Comparison of ENCODE assay signal across 23 cellular contexts in genomic region chr5:177972613-177973012, GRCh38. TPM values are rescaled to one million over a fixed set of nuclear protein-coding genes. Genes with fewer than 3 reads are reported as not detected.
DNase-seq lines count a peak whose midpoint lies in the region; ATAC-seq and TF ChIP-seq lines count a peak whose summit lies in the region.
"Had no signal": no experiment of that assay in that cellular context is flagged by ENCODE, and none has a peak within 500 bp of the region (broad histone marks: within the 10 kb centered on the region; RNA-seq: fewer than 3 reads in every experiment).

No MANE protein-coding gene starts in this region.

- H4K91ac ChIP-seq in IMR-90 (ENCODE audit: insufficient read depth, low read depth, low read length) = no peak overlapping the region

- H3K36me3 ChIP-seq in IMR-90 (ENCODE audit: control insufficient read depth, insufficient read depth, low read length) = no peaks in the 10 kb centered on the region
- H3K36me3 ChIP-seq: BE2C, SJSA1 had no signal

- peak overlapping the region; percentile 6 for H3K27ac Mint-ChIP-seq in T-helper 2 cell treated with Interferon-gamma antibody and Interleukin-4, amounts not matched to agents 5 μg/mL and 100 μg/mL, for 36 hours
- H3K27ac Mint-ChIP-seq in activated naive CD4-positive, alpha-beta T cell treated with anti-CD3 and anti-CD28 coated beads, Interleukin-2, amount 10 ng/mL, durations not matched to agents 7 days and 5 days = no peak overlapping the region

- CTCF ChIA-PET in IMR-90 (lab: Yijun Ruan, JAX) = interaction anchor here (0.6 kb wide), 1 partner anchor 1101 kb away, joined by 3 read pairs; no protein-coding TSS in a partner anchor
- CTCF ChIA-PET in activated naive CD4-positive, alpha-beta T cell treated with anti-CD3 and anti-CD28 coated beads, Interleukin-2, amount 10 ng/mL, durations not matched to agents 7 days and 5 days (lab: Charles Lee) = no interaction called here

- BruUV-seq in IMR-90 (replicated peaks; lab: Mats Ljungman, UMichigan) = no TSS peak

- H4K5ac ChIP-seq in IMR-90 (ENCODE audit: low read depth, low read length) = no peak overlapping the region

- no peak overlapping the region for H3K14ac ChIP-seq in IMR-90 (replicated peaks; ENCODE audit: low read depth, low read length)

- no peak overlapping the region for H3K4ac ChIP-seq in IMR-90 (ENCODE audit: low read depth, low read length)

- no peaks in the 10 kb centered on the region for H4K20me1 ChIP-seq in IMR-90 (ENCODE audit: insufficient read depth, low read length)

- H3K27me3 Mint-ChIP-seq in T-helper 2 cell treated with Interferon-gamma antibody and Interleukin-4, amounts not matched to agents 5 μg/mL and 100 μg/mL, for 36 hours (ENCODE audit: low read depth) = peaks cover 20% of the 10 kb centered on the region
- peaks cover 11% of the 10 kb centered on the region for H3K27me3 Mint-ChIP-seq in activated naive CD4-positive, alpha-beta T cell treated with anti-CD3 and anti-CD28 coated beads, Interleukin-2, amount 10 ng/mL, durations not matched to agents 7 days and 5 days

- no peak overlapping the region; the same call in 1 of the 2 replicates for H3K4me2 ChIP-seq in IMR-90 (ENCODE audit: low read depth, low read length)

- no peak overlapping the region for H2BK120ac ChIP-seq in IMR-90 (ENCODE audit: low read depth, low read length)

- no peak for DNase-seq in T-helper 2 cell treated with Interferon-gamma antibody and Interleukin-4, amounts not matched to agents 5 μg/mL and 100 μg/mL, for 36 hours (ENCODE audit: low spot score)
- DNase-seq in T-helper 2 cell (no peak), IMR-90 (peak; percentile 7), fibroblast of peridontal ligament (ENCODE audit: extremely low read depth) (peak; percentile 22), NCI-H2029 treated with DMSO at 0.1 percent for 48 hours (lab: John Stamatoyannopoulos, UW) (no peak), NCI-H146 treated with DMSO at 0.1 percent for 48 hours (lab: John Stamatoyannopoulos, UW; ENCODE audit: unreplicated experiment) (no peak)
- no peak for DNase-seq in activated naive CD4-positive, alpha-beta T cell treated with anti-CD3 and anti-CD28 coated beads, Interleukin-2, amount 10 ng/mL, durations not matched to agents 7 days and 5 days
- DNase-seq: ACHN, BE2C, MV-4-11, NCI-H1105 treated with DMSO at 0.1 percent for 48 hours, NCI-H1694, NCI-H2081 treated with DMSO at 0.1 percent for 48 hours, NCI-H446, NCI-H526, OCI-M1, SW 1271 had no signal

- H3K18ac ChIP-seq in IMR-90 (ENCODE audit: low read depth, low read length) = no peak overlapping the region

- H2AK5ac ChIP-seq in IMR-90 (ENCODE audit: low read depth, low read length) = no peak overlapping the region

- H3K9ac ChIP-seq in IMR-90 (ENCODE audit: low read depth, low read length) = no peak overlapping the region

- H3K9me3 ChIP-seq in IMR-90 (ENCODE audit: control insufficient read depth, insufficient read depth, low read length) = no peaks in the 10 kb centered on the region
- H3K9me3 ChIP-seq: BE2C, SJSA1 had no signal

- H3K9me1 ChIP-seq in IMR-90 (ENCODE audit: insufficient read depth, low read length) = no peaks in the 10 kb centered on the region

- H3K27ac ChIP-seq in IMR-90 (ENCODE audit: insufficient read depth, low read length) = no peak overlapping the region
- H3K27ac ChIP-seq: 22Rv1, SJSA1 had no signal

- no peaks in the 10 kb centered on the region; the same call in 1 of the 2 replicates for H3K27me3 ChIP-seq in IMR-90 (ENCODE audit: control insufficient read depth, insufficient read depth, low read length)

- in situ Hi-C loops in IMR-90 (cut with MboI; ENCODE audit: low sequenced_read_pairs) = no loop called here

- TF ChIP-seq RAD21 in IMR-90 (IDR thresholded peaks at IDR 0.05; ENCODE audit: low read length) = no peak

- WGBS in IMR-90 (ENCODE audit: extremely low coverage in 2 of 2, insufficient read length in 1 of 2), 2 experiments = no CpG with 5 or more reads among the region's 4 CpGs

- ATAC-seq in IMR-90 (ENCODE audit: low read depth) (peak; percentile 57), HG02884 (IDR thresholded peaks at IDR 0.05; ENCODE audit: unreplicated experiment) (no peak)
- ATAC-seq: HCT116 had no signal

- intact Hi-C loops in IMR-90 (cut with micrococcal nuclease) = no loop called here

- H2AFZ ChIP-seq in IMR-90 (replicated peaks; ENCODE audit: low read length, poor library complexity) = no peak overlapping the region

- POLR2A ChIA-PET in IMR-90 (lab: Charles Lee; ENCODE audit: unreplicated experiment) = no interaction called here

- H2BK20ac ChIP-seq in IMR-90 (ENCODE audit: low read depth, low read length) = no peak overlapping the region

- H2BK5ac ChIP-seq in IMR-90 (ENCODE audit: low read depth, low read length, poor library complexity, severe bottlenecking) = no peak overlapping the region

- TF ChIP-seq CTCF in IMR-90 (conservative IDR thresholded peaks at IDR 0.05; ENCODE audit: low read depth, low read length) = no peak

- H4K8ac ChIP-seq in IMR-90 (ENCODE audit: low read depth in 2 of 2, low read length in 2 of 2) = no peak overlapping the region

- H2BK15ac ChIP-seq in IMR-90 (ENCODE audit: low read depth, low read length) = no peak overlapping the region

- no peaks in the 10 kb centered on the region for H3K79me1 ChIP-seq in IMR-90 (ENCODE audit: low read depth in 1 of 2, low read length in 2 of 2)

- dilution Hi-C loops in IMR-90 (cut with HindIII; ENCODE audit: low sequenced_read_pairs, unreplicated experiment) = no loop called here

- no peak overlapping the region for H2AK9ac ChIP-seq in IMR-90 (replicated peaks; ENCODE audit: low read depth, low read length, poor library complexity)

- H3K36me3 Mint-ChIP-seq in T-helper 2 cell treated with Interferon-gamma antibody and Interleukin-4, amounts not matched to agents 5 μg/mL and 100 μg/mL, for 36 hours (ENCODE audit: low read depth) = no peaks in the 10 kb centered on the region
- H3K36me3 Mint-ChIP-seq in activated naive CD4-positive, alpha-beta T cell treated with anti-CD3 and anti-CD28 coated beads, Interleukin-2, amount 10 ng/mL, durations not matched to agents 7 days and 5 days = no peaks in the 10 kb centered on the region
- H3K36me3 Mint-ChIP-seq: IgD-negative memory B cell had no signal

- no peak overlapping the region; the same call in 1 of the 2 replicates for H3K56ac ChIP-seq in IMR-90 (ENCODE audit: extremely low read depth, insufficient read depth, low read length)

- H3K4me1 Mint-ChIP-seq in T-helper 2 cell treated with Interferon-gamma antibody and Interleukin-4, amounts not matched to agents 5 μg/mL and 100 μg/mL, for 36 hours (ENCODE audit: low read depth) = no peaks in the 10 kb centered on the region
- no peaks in the 10 kb centered on the region for H3K4me1 Mint-ChIP-seq in activated naive CD4-positive, alpha-beta T cell treated with anti-CD3 and anti-CD28 coated beads, Interleukin-2, amount 10 ng/mL, durations not matched to agents 7 days and 5 days
- H3K4me1 Mint-ChIP-seq: IgD-negative memory B cell had no signal

- H3K4me3 Mint-ChIP-seq in T-helper 2 cell treated with Interferon-gamma antibody and Interleukin-4, amounts not matched to agents 5 μg/mL and 100 μg/mL, for 36 hours = no peak overlapping the region
- no peak overlapping the region for H3K4me3 Mint-ChIP-seq in activated naive CD4-positive, alpha-beta T cell treated with anti-CD3 and anti-CD28 coated beads, Interleukin-2, amount 10 ng/mL, durations not matched to agents 7 days and 5 days
- H3K4me3 Mint-ChIP-seq: IgD-negative memory B cell had no signal

- TF ChIP-seq POLR2A in IMR-90 (IDR thresholded peaks at IDR 0.05; ENCODE audit: low read depth, low read length) = no peak

- no peak overlapping the region for H3K23ac ChIP-seq in IMR-90 (ENCODE audit: low read depth, low read length)

- no peaks in the 10 kb centered on the region for H3K4me1 ChIP-seq in IMR-90 (ENCODE audit: control insufficient read depth, insufficient read depth, low read length)
- H3K4me1 ChIP-seq: BE2C, SJSA1 had no signal

- no peak overlapping the region for H3K4me3 ChIP-seq in IMR-90 (ENCODE audit: insufficient read depth, low read depth, low read length)
- H3K4me3 ChIP-seq: SJSA1 had no signal

- no peaks in the 10 kb centered on the region for H3K9me3 Mint-ChIP-seq in T-helper 2 cell treated with Interferon-gamma antibody and Interleukin-4, amounts not matched to agents 5 μg/mL and 100 μg/mL, for 36 hours
- peaks cover 2% of the 10 kb centered on the region for H3K9me3 Mint-ChIP-seq in activated naive CD4-positive, alpha-beta T cell treated with anti-CD3 and anti-CD28 coated beads, Interleukin-2, amount 10 ng/mL, durations not matched to agents 7 days and 5 days

TF ChIP-seq in IMR-90, 13 proteins besides CTCF, POLR2A, EP300 and RAD21:
- TF ChIP-seq MAFK (IDR thresholded peaks at IDR 0.05; ENCODE audit: low read depth, low read length) (no peak), FOS (IDR thresholded peaks at IDR 0.05; ENCODE audit: low read depth, low read length) (no peak), NFE2L2 (IDR thresholded peaks at IDR 0.05; ENCODE audit: low read depth, low read length) (no peak), ELK1 (IDR thresholded peaks at IDR 0.05; ENCODE audit: borderline replicate concordance, low read depth, low read length) (no peak), RFX5 (IDR thresholded peaks at IDR 0.05; ENCODE audit: low read depth, low read length) (no peak)
TF ChIP-seq in IMR-90: peak in this region for 0.

RNA-seq across cellular contexts. Expression of gene PROP1, which starts 23.4 kb away (rescaled TPM):
- total RNA-seq in IMR-90 (2012; rRNA removed) = not detected in 2 replicates
- polyA plus RNA-seq in IMR-90 (2012; rRNA removed) = not detected in 2 replicates
- polyA plus RNA-seq in IMR-90 (2012; cell fraction: cytosol; rRNA removed) = not detected in 2 replicates
- not detected in 2 replicates for polyA plus RNA-seq in IMR-90 (2012; cell fraction: nucleus; rRNA removed; ENCODE audit: low replicate concordance)
- total RNA-seq: H1, SJSA1 had no signal
- polyA plus RNA-seq: H1, IgD-negative memory B cell had no signal

Comparison
In these comparisons a context has a peak if more than half of its experiments do, and no peak if none do; other contexts are left out.
1. DNase-seq: peak in IMR-90 (single experiment) and fibroblast of peridontal ligament (single experiment); none in T-helper 2 cell treated with Interferon-gamma antibody and Interleukin-4, amounts not matched to agents 5 μg/mL and 100 μg/mL, for 36 hours (single experiment), T-helper 2 cell (0 of 5), NCI-H2029 treated with DMSO at 0.1 percent for 48 hours (single experiment), NCI-H146 treated with DMSO at 0.1 percent for 48 hours (single experiment) and activated naive CD4-positive, alpha-beta T cell treated with anti-CD3 and anti-CD28 coated beads, Interleukin-2, amount 10 ng/mL, durations not matched to agents 7 days and 5 days (single experiment).